In the genomic region with DNA sequence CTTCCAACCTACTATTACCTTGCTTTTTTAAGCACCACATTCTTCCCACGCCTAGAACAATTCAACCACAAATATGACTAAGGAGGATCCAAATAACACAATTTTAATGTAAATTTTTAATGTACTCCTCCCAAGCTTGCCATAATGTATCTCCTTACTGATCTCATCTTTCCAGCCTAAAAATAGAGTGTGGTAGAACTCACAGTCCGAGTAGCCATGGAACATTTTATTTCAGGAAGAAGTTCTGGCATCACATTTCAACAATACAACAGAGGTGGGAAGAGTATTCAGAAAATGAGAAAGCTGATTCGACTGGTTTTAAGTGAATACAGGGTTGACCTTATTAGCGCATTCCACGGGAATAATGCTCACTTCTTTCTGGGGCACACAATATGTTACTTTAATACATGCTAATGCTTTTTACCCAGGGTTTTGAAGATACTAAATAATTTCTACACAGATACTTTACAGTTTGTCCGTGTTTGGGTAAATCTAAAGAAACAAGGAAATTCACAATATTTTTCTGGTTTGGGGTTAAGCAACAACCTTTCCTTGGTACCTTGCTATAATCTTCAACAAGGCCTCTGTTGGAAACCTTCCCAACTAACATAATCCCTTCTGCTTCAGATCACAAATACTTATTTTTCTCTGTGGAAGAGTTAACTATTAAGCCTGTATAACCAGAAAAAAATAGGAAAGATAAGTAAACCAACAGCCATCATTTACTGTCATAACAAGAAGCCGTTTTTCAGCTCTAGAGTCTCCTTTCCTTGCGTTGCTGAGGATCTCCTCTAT, we compare ENCODE assay signal across 9 cellular contexts.
"Had no signal": no experiment of that assay in that cellular context is flagged by ENCODE, and none has a peak within 500 bp of the region (broad histone marks: within the 10 kb centered on the region; RNA-seq: fewer than 3 reads in every experiment).

No MANE protein-coding gene starts in this region.

- H3K4me3 ChIP-seq: adrenal gland, heart left ventricle, pancreas, thyroid gland had no signal

- H3K36me3 ChIP-seq: pancreas had no signal

- DNase-seq: activated naive CD4-positive, alpha-beta T cell treated with anti-CD3 and anti-CD28 coated beads, Interleukin-2, amount 50 U/mL, for 16 hours; adrenal gland; brain microvascular endothelial cell; dermis blood vessel endothelial cell; heart left ventricle; pancreas; small intestine; T-helper 2 cell; thyroid gland had no signal

- H3K4me1 ChIP-seq: adrenal gland had no signal

- H3K27ac ChIP-seq: adrenal gland, brain microvascular endothelial cell, heart left ventricle, thyroid gland had no signal

- H3K9me3 ChIP-seq: adrenal gland, heart left ventricle, pancreas, thyroid gland had no signal

- H3K27me3 ChIP-seq: adrenal gland, brain microvascular endothelial cell, heart left ventricle, pancreas, thyroid gland had no signal
